In the genomic region with DNA sequence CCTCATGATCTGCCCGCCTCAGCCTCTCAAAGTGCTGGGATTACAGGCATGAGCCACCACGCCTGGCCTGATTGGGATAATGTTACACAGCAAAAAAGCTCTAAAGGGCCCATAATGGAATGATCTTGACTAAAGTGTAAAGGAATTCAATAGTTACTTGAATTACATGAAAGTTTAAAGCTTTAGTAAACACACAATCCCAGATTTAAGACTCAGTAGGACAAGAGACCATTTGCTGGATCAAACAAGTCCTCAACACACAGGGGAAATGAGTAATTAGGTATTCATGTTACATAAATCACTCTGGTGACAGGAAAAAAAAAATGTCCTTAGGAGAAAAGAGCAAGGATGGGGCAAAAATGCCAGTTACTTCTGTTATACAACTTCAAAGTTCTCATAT, we compare ENCODE assay signal across 28 cellular contexts.
DNase-seq lines count a peak whose midpoint lies in the region; ATAC-seq and TF ChIP-seq lines count a peak whose summit lies in the region.
"Had no signal": no experiment of that assay in that cellular context is flagged by ENCODE, and none has a peak within 500 bp of the region (broad histone marks: within the 10 kb centered on the region; RNA-seq: fewer than 3 reads in every experiment).

No MANE protein-coding gene starts in this region.

- H3K27ac ChIP-seq in GM23248 = peak overlapping the region; percentile 18; the same call in 1 of the 2 replicates
- no peak overlapping the region for H3K27ac ChIP-seq in OCI-LY7 (ENCODE audit: low read depth, low read length, poor library complexity, severe bottlenecking)
- no peak overlapping the region for H3K27ac ChIP-seq in A673 (ENCODE audit: low read depth, low read length, poor library complexity, severe bottlenecking)
- H3K27ac ChIP-seq in body of pancreas = no peak overlapping the region
- H3K27ac ChIP-seq: 22Rv1, brain microvascular endothelial cell, HL-60, left ventricle myocardium inferior, parathyroid adenoma had no signal

- H3K4me1 ChIP-seq in GM23248 (ENCODE audit: insufficient read depth) (peaks cover 13% of the 10 kb centered on the region), OCI-LY7 (ENCODE audit: insufficient read depth, low read length, poor library complexity, severe bottlenecking) (no peaks in the 10 kb centered on the region), A673 (ENCODE audit: insufficient read depth, low read length, poor library complexity, severe bottlenecking) (no peaks in the 10 kb centered on the region), body of pancreas (no peaks in the 10 kb centered on the region)
- H3K4me1 ChIP-seq: left ventricle myocardium inferior, parathyroid adenoma had no signal

- H3K36me3 ChIP-seq in GM23248 (ENCODE audit: low read depth) (no peaks in the 10 kb centered on the region), OCI-LY7 (ENCODE audit: insufficient read depth, low read length) (no peaks in the 10 kb centered on the region), A673 (ENCODE audit: insufficient read depth, low read length, poor library complexity, severe bottlenecking) (no peaks in the 10 kb centered on the region), body of pancreas (replicated peaks in 1 of 2; ENCODE audit: insufficient read depth in 1 of 2, low read depth in 2 of 2) (no peaks in the 10 kb centered on the region)
- H3K36me3 ChIP-seq: brain microvascular endothelial cell, left ventricle myocardium inferior had no signal

- BruUV-seq in OCI-LY7 (replicated peaks; lab: Mats Ljungman, UMichigan) = no TSS peak
- no TSS peak for BruUV-seq in A673 (replicated peaks; lab: Mats Ljungman, UMichigan)

- H3K4me2 ChIP-seq in GM23248 (ENCODE audit: unreplicated experiment) (peak overlapping the region; percentile 35), OCI-LY7 (ENCODE audit: low read length) (no peak overlapping the region)

- no peaks in the 10 kb centered on the region for H3K27me3 ChIP-seq in GM23248 (replicated peaks; ENCODE audit: insufficient read depth)
- no peaks in the 10 kb centered on the region for H3K27me3 ChIP-seq in A673 (replicated peaks; ENCODE audit: insufficient read depth, low read depth, low read length, poor library complexity)
- H3K27me3 ChIP-seq in body of pancreas = no peaks in the 10 kb centered on the region
- H3K27me3 ChIP-seq: brain microvascular endothelial cell had no signal

- H2AFZ ChIP-seq in GM23248 (no peak overlapping the region), OCI-LY7 (ENCODE audit: low read length) (no peak overlapping the region)
- H2AFZ ChIP-seq: parathyroid adenoma had no signal

- H3K9me3 ChIP-seq in GM23248 (ENCODE audit: low read depth) (no peaks in the 10 kb centered on the region), OCI-LY7 (ENCODE audit: low read length) (no peaks in the 10 kb centered on the region), A673 (ENCODE audit: low read depth, low read length, poor library complexity, severe bottlenecking) (no peaks in the 10 kb centered on the region), body of pancreas (no peaks in the 10 kb centered on the region)
- H3K9me3 ChIP-seq: left ventricle myocardium inferior had no signal

- TF ChIP-seq CTCF in OCI-LY7 (conservative IDR thresholded peaks at IDR 0.05; ENCODE audit: low read length) (no peak), A673 (conservative IDR thresholded peaks at IDR 0.05; ENCODE audit: low read depth, low read length) (no peak), body of pancreas (IDR thresholded peaks at IDR 0.05) (no peak)

- POLR2A ChIA-PET in OCI-LY7 (lab: Charles Lee) (no interaction called here), A673 (lab: Charles Lee; ENCODE audit: low non-redundant PET) (no interaction called here)

- ATAC-seq in HG03521 (IDR thresholded peaks at IDR 0.05; ENCODE audit: unreplicated experiment) = no peak
- ATAC-seq in body of pancreas = no peak
- ATAC-seq: activated CD4-positive, alpha-beta T cell treated with anti-CD3 and anti-CD28 coated beads for 36 hours; activated CD8-positive, alpha-beta T cell treated with anti-CD3 and anti-CD28 coated beads for 36 hours; activated T-helper 17 cell treated with anti-CD3 and anti-CD28 coated beads, Interleukin-2, amount 50 U/mL, for 72 hours; HepG2 had no signal

- H3K9me2 ChIP-seq in GM23248 (ENCODE audit: insufficient read depth) (no peaks in the 10 kb centered on the region), OCI-LY7 (ENCODE audit: insufficient read depth, low read length) (no peaks in the 10 kb centered on the region)

- in situ Hi-C loops in GM23248 (cut with MboI) = no loop called here

- CTCF ChIA-PET in OCI-LY7 (lab: Charles Lee; ENCODE audit: unreplicated experiment) = no interaction called here
- CTCF ChIA-PET in A673 (lab: Charles Lee) = no interaction called here

- intact Hi-C loops in OCI-LY7 (cut with micrococcal nuclease; ENCODE audit: unreplicated experiment) = loop anchor here (5.0 kb wide), 1 partner anchor 38 kb away; no protein-coding TSS in a partner anchor
- intact Hi-C loops in A673 (cut with micrococcal nuclease; ENCODE audit: unreplicated experiment) = no loop called here
- intact Hi-C loops in body of pancreas (cut with DNase I) = no loop called here

- H3K79me2 ChIP-seq in GM23248 (ENCODE audit: insufficient read depth) (no peaks in the 10 kb centered on the region), OCI-LY7 (ENCODE audit: insufficient read depth, low read depth, low read length) (no peaks in the 10 kb centered on the region)
- H3K79me2 ChIP-seq: parathyroid adenoma had no signal

- no peaks in the 10 kb centered on the region for H3F3A ChIP-seq in GM23248 (ENCODE audit: insufficient read depth)

- TF ChIP-seq POLR2A in body of pancreas (IDR thresholded peaks at IDR 0.05) = no peak

- 59 to 86% methylated on average over 2 of the region's 2 CpGs for WGBS in GM23248 (ENCODE audit: low coverage in 1 of 2, low lambda C conversion rate in 2 of 2, missing lambda C conversion rate in 2 of 2), 2 experiments
- WGBS in body of pancreas, 2 donors = 83 to 91% methylated on average over 2 of the region's 2 CpGs

- peak; percentile 60 for DNase-seq in A172 (ENCODE audit: low spot score)
- peak; percentile 47 for DNase-seq in GM23248
- DNase-seq in OCI-LY7 (ENCODE audit: low spot score) = peak; percentile 33
- peak; percentile 46 for DNase-seq in fibroblast of gingiva (ENCODE audit: low read depth)
- no peak for DNase-seq in NCI-H2196 treated with DMSO at 0.1 percent for 48 hours (lab: John Stamatoyannopoulos, UW; ENCODE audit: unreplicated experiment)
- DNase-seq in A673 (ENCODE audit: low spot score) = no peak
- no peak for DNase-seq in body of pancreas
- DNase-seq: activated CD4-positive, alpha-beta T cell treated with anti-CD3 and anti-CD28 coated beads for 36 hours; activated CD8-positive, alpha-beta T cell treated with anti-CD3 and anti-CD28 coated beads for 36 hours; activated naive CD4-positive, alpha-beta T cell treated with anti-CD3 and anti-CD28 coated beads, Interleukin-2, amount 10 ng/mL, durations not matched to agents 7 days and 5 days; brain microvascular endothelial cell; GDM1; GOT3; left ventricle myocardium inferior; mesendoderm; NCI-H1417 treated with DMSO at 0.1 percent for 48 hours; NCI-H2029 treated with DMSO at 0.1 percent for 48 hours; NCI-H226; NCI-H526 treated with DMSO at 0.1 percent for 48 hours; SIG-M5; small intestine; stimulated activated naive CD4-positive, alpha-beta T cell treated with Interleukin-2 at 50 U/mL for 16 hours had no signal

- no peaks in the 10 kb centered on the region for H4K20me1 ChIP-seq in GM23248 (ENCODE audit: insufficient read depth)
- H4K20me1 ChIP-seq in OCI-LY7 (ENCODE audit: insufficient read depth, low read length) = no peaks in the 10 kb centered on the region

- no peak overlapping the region for H3K9ac ChIP-seq in GM23248
- H3K9ac ChIP-seq: parathyroid adenoma had no signal

- H3K4me3 ChIP-seq in GM23248 (no peak overlapping the region), OCI-LY7 (ENCODE audit: low read depth, low read length, poor library complexity, severe bottlenecking) (no peak overlapping the region), A673 (ENCODE audit: low read depth, low read length, poor library complexity, severe bottlenecking) (no peak overlapping the region), body of pancreas (no peak overlapping the region)
- H3K4me3 ChIP-seq: left ventricle myocardium inferior had no signal

Comparison
In these comparisons a context has a peak if more than half of its experiments do, and no peak if none do; other contexts are left out.
1. DNase-seq: peak in A172 (single experiment), GM23248 (single experiment), OCI-LY7 (single experiment) and fibroblast of gingiva (single experiment); none in NCI-H2196 treated with DMSO at 0.1 percent for 48 hours (single experiment), A673 (single experiment) and body of pancreas (0 of 4).